Comparison of ENCODE assay signal across 1 cellular context in genomic region chr2:218301176-218301819, GRCh38.
TF ChIP-seq lines count a peak whose summit lies in the region.

No MANE protein-coding gene starts in this region.

TF ChIP-seq in GM12878, 131 proteins besides CTCF, POLR2A, EP300 and RAD21 (continued from another document and continues in another):
- no peak for TF ChIP-seq USF2 (IDR thresholded peaks at IDR 0.05; ENCODE audit: borderline replicate concordance, low read depth, low read length)
- TF ChIP-seq EZH2 (IDR thresholded peaks at IDR 0.05; ENCODE audit: borderline replicate concordance, control insufficient read depth, low read depth, low read length): no peak
- TF ChIP-seq RB1 (IDR thresholded peaks at IDR 0.05; ENCODE audit: borderline replicate concordance): 0 out of 2 replicates have a peak, but pooled peaks have one; percentile 52
- no peak for TF ChIP-seq SRF (IDR thresholded peaks at IDR 0.05; ENCODE audit: low read depth in 2 of 2, low read length in 2 of 2)
- no peak for TF ChIP-seq ZSCAN29 (IDR thresholded peaks at IDR 0.05)
- no peak for TF ChIP-seq IRF5 (IDR thresholded peaks at IDR 0.05; ENCODE audit: borderline replicate concordance)
- TF ChIP-seq HDAC6 (IDR thresholded peaks at IDR 0.05; ENCODE audit: unreplicated experiment): no peak
- TF ChIP-seq PBX3 (IDR thresholded peaks at IDR 0.05; ENCODE audit: insufficient replicate concordance, low read depth, low read length): no peak
- no peak for TF ChIP-seq MYB (IDR thresholded peaks at IDR 0.05; ENCODE audit: borderline replicate concordance, low read depth, low read length)
- TF ChIP-seq TAF1 (IDR thresholded peaks at IDR 0.05; ENCODE audit: borderline replicate concordance, low read depth, low read length): no peak
- no peak for TF ChIP-seq HCFC1 (IDR thresholded peaks at IDR 0.05; ENCODE audit: low read length)
- peak; percentile 24; the same call in 1 of the 2 replicates for TF ChIP-seq ZBTB33 (IDR thresholded peaks at IDR 0.05)
- TF ChIP-seq NRF1 (conservative IDR thresholded peaks at IDR 0.05; ENCODE audit: low read depth, low read length): no peak
- TF ChIP-seq MLLT1 (IDR thresholded peaks at IDR 0.05): 0 out of 2 replicates have a peak, but pooled peaks have one; percentile 49
- TF ChIP-seq JUNB (IDR thresholded peaks at IDR 0.05): no peak
- TF ChIP-seq CHD2 (IDR thresholded peaks at IDR 0.05; ENCODE audit: borderline replicate concordance, low read depth, low read length): no peak
- TF ChIP-seq RELA (IDR thresholded peaks at IDR 0.05; ENCODE audit: borderline replicate concordance, partially characterized antibody): no peak
- no peak for TF ChIP-seq ETV6 (conservative IDR thresholded peaks at IDR 0.05 in 1 of 2, IDR thresholded peaks at IDR 0.05 in 1 of 2; ENCODE audit: borderline replicate concordance in 1 of 2, low read depth in 1 of 2)
- TF ChIP-seq CEBPZ (IDR thresholded peaks at IDR 0.05; ENCODE audit: low read depth, low read length): no peak
- no peak for TF ChIP-seq BACH1 (IDR thresholded peaks at IDR 0.05; ENCODE audit: borderline replicate concordance)
- no peak for TF ChIP-seq JUND (IDR thresholded peaks at IDR 0.05; ENCODE audit: low read depth, low read length)
- TF ChIP-seq MAX (IDR thresholded peaks at IDR 0.05; ENCODE audit: low read depth, low read length): no peak
- no peak for TF ChIP-seq ZNF274 (IDR thresholded peaks at IDR 0.05; ENCODE audit: insufficient read depth, insufficient read length)
- no peak for TF ChIP-seq RFX5 (IDR thresholded peaks at IDR 0.05; ENCODE audit: low read depth, low read length)
- no peak for TF ChIP-seq POLR2AphosphoS2 (IDR thresholded peaks at IDR 0.05; ENCODE audit: low read depth, low read length)
- TF ChIP-seq SUPT20H (IDR thresholded peaks at IDR 0.05; ENCODE audit: borderline replicate concordance, control insufficient read depth, low read depth, low read length): no peak
- no peak for TF ChIP-seq NR2C2 (IDR thresholded peaks at IDR 0.05; ENCODE audit: borderline replicate concordance, control insufficient read depth, insufficient read length, low read depth)
- no peak for TF ChIP-seq MTA2 (IDR thresholded peaks at IDR 0.05; ENCODE audit: low read depth)
- no peak for TF ChIP-seq CBX5 (IDR thresholded peaks at IDR 0.05; ENCODE audit: low read depth)
- no peak for TF ChIP-seq WRNIP1 (IDR thresholded peaks at IDR 0.05; ENCODE audit: borderline replicate concordance, low read depth, low read length)
- TF ChIP-seq STAT3 (IDR thresholded peaks at IDR 0.05; ENCODE audit: low read depth, low read length): no peak
- no peak for TF ChIP-seq KAT2A (conservative IDR thresholded peaks at IDR 0.05; ENCODE audit: control insufficient read depth, low read depth, low read length)
- no peak for TF ChIP-seq RCOR1 (conservative IDR thresholded peaks at IDR 0.05; ENCODE audit: low read depth, low read length)
- TF ChIP-seq RAD51 (IDR thresholded peaks at IDR 0.05): no peak
- TF ChIP-seq MYC (IDR thresholded peaks at IDR 0.05; ENCODE audit: insufficient read depth, insufficient read length, insufficient replicate concordance, low read length, severe bottlenecking): no peak
- TF ChIP-seq CBFB (IDR thresholded peaks at IDR 0.05; ENCODE audit: low read depth): no peak
- no peak for TF ChIP-seq PAX5 (IDR thresholded peaks at IDR 0.05; ENCODE audit: borderline replicate concordance, low read depth, low read length)
- no peak for TF ChIP-seq E2F8 (IDR thresholded peaks at IDR 0.05; ENCODE audit: low read depth, partially characterized antibody)
- TF ChIP-seq NFXL1 (IDR thresholded peaks at IDR 0.05; ENCODE audit: borderline replicate concordance): no peak
- TF ChIP-seq ZBED1 (IDR thresholded peaks at IDR 0.05; ENCODE audit: borderline replicate concordance): no peak
- TF ChIP-seq PML (IDR thresholded peaks at IDR 0.05; ENCODE audit: low read length): no peak
- TF ChIP-seq TARDBP (IDR thresholded peaks at IDR 0.05; ENCODE audit: borderline replicate concordance): no peak
- TF ChIP-seq EED (IDR thresholded peaks at IDR 0.05; ENCODE audit: low read depth): no peak
- no peak for TF ChIP-seq ZNF687 (IDR thresholded peaks at IDR 0.05)
- TF ChIP-seq BRCA1 (IDR thresholded peaks at IDR 0.05; ENCODE audit: low read depth, low read length): no peak
- TF ChIP-seq ZZZ3 (IDR thresholded peaks at IDR 0.05; ENCODE audit: control insufficient read depth, insufficient read length, low read depth): no peak
- TF ChIP-seq TCF12 (IDR thresholded peaks at IDR 0.05; ENCODE audit: low read depth, low read length): 0 out of 2 replicates have a peak, but pooled peaks have one; percentile 29
- peak; percentile 70 for TF ChIP-seq YY1 (IDR thresholded peaks at IDR 0.05; ENCODE audit: low read depth, low read length)
